ENCODE assay signal across 8 cellular contexts in genomic region chr6:18997375-18997826, GRCh38.
DNase-seq lines count a peak whose midpoint lies in the region; ATAC-seq and TF ChIP-seq lines count a peak whose summit lies in the region.

No MANE protein-coding gene starts in this region.

- DNase-seq in ELR (ENCODE audit: low read depth): peak; percentile 58
- peak; percentile 57 for DNase-seq in OCI-LY7 (ENCODE audit: low spot score)
- peak; percentile 58 to 65 for DNase-seq in fibroblast of lung (ENCODE audit: low read depth in 2 of 2)
- DNase-seq in skeletal muscle cell (ENCODE audit: low read depth): peak; percentile 0
- DNase-seq in activated naive CD4-positive, alpha-beta T cell treated with anti-CD3 and anti-CD28 coated beads, Interleukin-2, amount 50 U/mL, for 16 hours: no peak
- no peak for DNase-seq in activated CD4-positive, alpha-beta T cell treated with anti-CD3 and anti-CD28 coated beads for 1 hour

- H2AFZ ChIP-seq in OCI-LY7 (ENCODE audit: low read length) (no peak overlapping the region), fibroblast of lung (ENCODE audit: low read length) (no peak overlapping the region)

- H3K9ac ChIP-seq in fibroblast of lung (ENCODE audit: insufficient read depth, low read length): no peak overlapping the region

- H3K4me2 ChIP-seq in OCI-LY7 (ENCODE audit: low read length) (no peak overlapping the region), fibroblast of lung (ENCODE audit: extremely low read depth, insufficient read depth, low read length) (no peak overlapping the region)

- H3K27me3 ChIP-seq in fibroblast of lung (ENCODE audit: control insufficient read depth, insufficient read depth, low read length): no peaks in the 10 kb centered on the region

- H3K27ac ChIP-seq in OCI-LY7 (ENCODE audit: low read depth, low read length, poor library complexity, severe bottlenecking) (no peak overlapping the region), fibroblast of lung (ENCODE audit: insufficient read depth, low read length) (no peak overlapping the region)

- intact Hi-C loops in OCI-LY7 (cut with micrococcal nuclease; ENCODE audit: unreplicated experiment): loop anchor here (2.0 kb wide), 1 partner anchor 1059 kb away; no protein-coding TSS in a partner anchor

- H3K79me2 ChIP-seq in OCI-LY7 (ENCODE audit: insufficient read depth, low read depth, low read length): no peaks in the 10 kb centered on the region
- no peaks in the 10 kb centered on the region for H3K79me2 ChIP-seq in fibroblast of lung (ENCODE audit: control insufficient read depth, insufficient read depth, low read length)

- TF ChIP-seq CTCF in OCI-LY7 (conservative IDR thresholded peaks at IDR 0.05; ENCODE audit: low read length) (peak; percentile 80), fibroblast of lung (conservative IDR thresholded peaks at IDR 0.05 in 1 of 2, IDR thresholded peaks at IDR 0.05 in 1 of 2; ENCODE audit: low read depth in 1 of 2, low read length in 2 of 2) (peak; percentile 36 to 70)

- POLR2A ChIA-PET in OCI-LY7 (lab: Charles Lee): interaction anchor here (0.5 kb wide), 1 partner anchor 1382 kb away, joined by 3 read pairs; no protein-coding TSS in a partner anchor

- H3K9me3 ChIP-seq in OCI-LY7 (ENCODE audit: low read length) (no peaks in the 10 kb centered on the region), fibroblast of lung (ENCODE audit: control insufficient read depth, insufficient read depth, low read depth, low read length) (no peaks in the 10 kb centered on the region)

- H3K4me3 ChIP-seq in OCI-LY7 (ENCODE audit: low read depth, low read length, poor library complexity, severe bottlenecking): no peak overlapping the region
- no peak overlapping the region for H3K4me3 ChIP-seq in fibroblast of lung (replicated peaks in 1 of 4; ENCODE audit: control extremely low read depth in 1 of 4, insufficient read depth in 1 of 4, low read depth in 3 of 4, low read length in 4 of 4)
- H3K4me3 ChIP-seq in skeletal muscle cell (ENCODE audit: low read depth, low read length): no peak overlapping the region

- no peaks in the 10 kb centered on the region for H3K9me2 ChIP-seq in OCI-LY7 (ENCODE audit: insufficient read depth, low read length)

- H3K36me3 ChIP-seq in OCI-LY7 (ENCODE audit: insufficient read depth, low read length) (no peaks in the 10 kb centered on the region), fibroblast of lung (ENCODE audit: control insufficient read depth, insufficient read depth, low read length) (no peaks in the 10 kb centered on the region)

- H3K4me1 ChIP-seq in OCI-LY7 (ENCODE audit: insufficient read depth, low read length, poor library complexity, severe bottlenecking) (no peaks in the 10 kb centered on the region), fibroblast of lung (ENCODE audit: control insufficient read depth, extremely low read depth, insufficient read depth, low read length) (no peaks in the 10 kb centered on the region)

- ATAC-seq in GM19468 (IDR thresholded peaks at IDR 0.05; ENCODE audit: extremely low read depth, unreplicated experiment) (peak; percentile 68), HG03457 (IDR thresholded peaks at IDR 0.05; ENCODE audit: unreplicated experiment) (peak; percentile 92)

- no TSS peak for BruUV-seq in OCI-LY7 (replicated peaks; lab: Mats Ljungman, UMichigan)

- CTCF ChIA-PET in OCI-LY7 (lab: Charles Lee; ENCODE audit: unreplicated experiment): interaction anchor here (0.6 kb wide), 1 partner anchor 1107 kb away, joined by 3 read pairs; no protein-coding TSS in a partner anchor

- H4K20me1 ChIP-seq in OCI-LY7 (ENCODE audit: insufficient read depth, low read length) (no peaks in the 10 kb centered on the region), fibroblast of lung (ENCODE audit: control insufficient read depth, extremely low read depth, insufficient read depth, low read length) (no peaks in the 10 kb centered on the region)

Comparison
In these comparisons a context has a peak if more than half of its experiments do, and no peak if none do; other contexts are left out.
1. DNase-seq: peak in ELR (single experiment), OCI-LY7 (single experiment), fibroblast of lung (2 of 2) and skeletal muscle cell (single experiment); none in activated naive CD4-positive, alpha-beta T cell treated with anti-CD3 and anti-CD28 coated beads, Interleukin-2, amount 50 U/mL, for 16 hours (single experiment) and activated CD4-positive, alpha-beta T cell treated with anti-CD3 and anti-CD28 coated beads for 1 hour (single experiment).